ENCODE assay signal across 22 cellular contexts in genomic region chr5:6353602-6354001, GRCh38.
"Had no signal": no experiment of that assay in that cellular context is flagged by ENCODE, and none has a peak within 500 bp of the region (broad histone marks: within the 10 kb centered on the region; RNA-seq: fewer than 3 reads in every experiment).

No MANE protein-coding gene starts in this region.

- H3K4me3 ChIP-seq: coronary artery, esophagus muscularis mucosa, gastroesophageal sphincter, heart left ventricle, hepatocyte, left lung, lower lobe of right lung had no signal

- H3K27me3 ChIP-seq: esophagus muscularis mucosa, foreskin keratinocyte, gastroesophageal sphincter, heart left ventricle, hepatocyte, left lung had no signal

- H3K9me3 ChIP-seq: esophagus muscularis mucosa, gastroesophageal sphincter, heart left ventricle, left lung, lower lobe of right lung had no signal

- H3K4me1 Mint-ChIP-seq: endodermal cell, immature natural killer cell, natural killer cell had no signal

- H3K36me3 Mint-ChIP-seq: natural killer cell had no signal

- H3K4me1 ChIP-seq: esophagus muscularis mucosa, foreskin keratinocyte, gastroesophageal sphincter, heart left ventricle, left lung, lower lobe of right lung had no signal

- H3K27ac Mint-ChIP-seq: endodermal cell, natural killer cell had no signal

- H3K4me3 Mint-ChIP-seq: effector memory CD8-positive, alpha-beta T cell; endodermal cell; immature natural killer cell; naive thymus-derived CD4-positive, alpha-beta T cell; natural killer cell had no signal

- ATAC-seq: effector memory CD8-positive, alpha-beta T cell; foreskin keratinocyte; gastroesophageal sphincter; heart left ventricle; left colon; left lung; left ventricle myocardium superior; lower lobe of right lung; naive thymus-derived CD4-positive, alpha-beta T cell; natural killer cell had no signal

- H3K27ac ChIP-seq: coronary artery, esophagus muscularis mucosa, foreskin keratinocyte, gastroesophageal sphincter, heart left ventricle, hepatocyte, left lung, lower lobe of right lung had no signal

- H3K9me3 Mint-ChIP-seq: effector memory CD8-positive, alpha-beta T cell; endodermal cell; natural killer cell had no signal

- DNase-seq: effector CD8-positive, alpha-beta T cell; effector memory CD8-positive, alpha-beta T cell; endodermal cell; foreskin keratinocyte; heart left ventricle; hypothalamus; immature natural killer cell; islet precursor cell; kidney; kidney glomerular epithelial cell; left colon; left lung; left ventricle myocardium superior; lower lobe of right lung; mesenchymal stem cell; midbrain; naive thymus-derived CD4-positive, alpha-beta T cell; natural killer cell had no signal

- H3K4me2 ChIP-seq: hepatocyte had no signal
